In genomic region chr10:61860964-61861758, GRCh38 we compare ENCODE assay signal across 17 cellular contexts. TPM values are rescaled to one million over a fixed set of nuclear protein-coding genes. Genes with fewer than 3 reads are reported as not detected.
DNase-seq lines count a peak whose midpoint lies in the region; ATAC-seq lines count a peak whose summit lies in the region.
"Had no signal": no experiment of that assay in that cellular context is flagged by ENCODE, and none has a peak within 500 bp of the region (broad histone marks: within the 10 kb centered on the region; RNA-seq: fewer than 3 reads in every experiment).

No MANE protein-coding gene starts in this region.

- no peaks in the 10 kb centered on the region for H3K9me2 ChIP-seq in Karpas-422 (replicated peaks; ENCODE audit: insufficient read depth, low read length)

- no peaks in the 10 kb centered on the region for H3K36me3 ChIP-seq in Karpas-422 (ENCODE audit: insufficient read depth, low read length)
- H3K36me3 ChIP-seq: BLaER1 treated with 17β-estradiol and CSF1 and Interleukin-3, amounts not matched to agents 10 nM and 100 nM had no signal

- no peaks in the 10 kb centered on the region for H3K9me3 ChIP-seq in Karpas-422 (ENCODE audit: low read length)

- H3K9ac ChIP-seq in Karpas-422 (ENCODE audit: low read length), result no peak overlapping the region
- H3K9ac ChIP-seq: BLaER1 treated with 17β-estradiol and CSF1 and Interleukin-3, amounts not matched to agents 10 nM and 100 nM had no signal

- ATAC-seq in left colon, result peak; percentile 85
- no peak for ATAC-seq in HG03097 (IDR thresholded peaks at IDR 0.05; ENCODE audit: low FRiP score, unreplicated experiment)
- ATAC-seq: SK-N-SH treated with all-trans-retinoic acid at 6 μM for 48 hours had no signal

- H3K4me3 ChIP-seq in Karpas-422 (ENCODE audit: low read length), result no peak overlapping the region
- H3K4me3 ChIP-seq: BLaER1 treated with 17β-estradiol and CSF1 and Interleukin-3, amounts not matched to agents 10 nM and 100 nM had no signal

- intact Hi-C loops in left colon (cut with DNase I, micrococcal nuclease), result no loop called here

- H3K27me3 ChIP-seq in Karpas-422 (ENCODE audit: low read length), result no peaks in the 10 kb centered on the region
- H3K27me3 ChIP-seq: BLaER1 treated with 17β-estradiol and CSF1 and Interleukin-3, amounts not matched to agents 10 nM and 100 nM had no signal

- no peak overlapping the region for H3K4me2 ChIP-seq in Karpas-422 (ENCODE audit: low read depth, low read length, poor library complexity, severe bottlenecking)
- H3K4me2 ChIP-seq: BLaER1 treated with 17β-estradiol and CSF1 and Interleukin-3, amounts not matched to agents 10 nM and 100 nM had no signal

- in situ Hi-C loops in SK-MEL-5 (cut with HindIII; ENCODE audit: low pct_unique_long_range_greater_than_20kb, low sequenced_read_pairs), result no loop called here

- H3K27ac ChIP-seq in Karpas-422 (ENCODE audit: low read length), result no peak overlapping the region
- H3K27ac ChIP-seq: BLaER1 treated with 17β-estradiol and CSF1 and Interleukin-3, amounts not matched to agents 10 nM and 100 nM had no signal

- no peaks in the 10 kb centered on the region for H3K79me2 ChIP-seq in Karpas-422 (ENCODE audit: low read length)

- no peaks in the 10 kb centered on the region for H4K20me1 ChIP-seq in Karpas-422 (ENCODE audit: insufficient read depth, low read depth, low read length)
- H4K20me1 ChIP-seq: BLaER1 treated with 17β-estradiol and CSF1 and Interleukin-3, amounts not matched to agents 10 nM and 100 nM had no signal

- H2AFZ ChIP-seq in Karpas-422 (ENCODE audit: low read length), result peak overlapping the region; percentile 30; the same call in 1 of the 2 replicates

- H3K4me1 ChIP-seq in Karpas-422 (ENCODE audit: low read length), result no peaks in the 10 kb centered on the region

- peak; percentile 33 for DNase-seq in AG20443 (ENCODE audit: low spot score)
- no peak for DNase-seq in Karpas-422
- DNase-seq in SK-MEL-5 (ENCODE audit: low read depth, low spot score), result peak; percentile 2
- no peak for DNase-seq in left colon
- no peak for DNase-seq in stimulated activated CD4-positive, alpha-beta T cell treated with anti-CD3 and anti-CD28 coated beads, Interleukin-1b, Interleukin-23, amount 100 ng/mL, for 48 hours
- no peak for DNase-seq in activated CD4-positive, alpha-beta T cell treated with anti-CD3 and anti-CD28 coated beads, Interleukin-2, amount 50 U/mL, for 4 hours
- DNase-seq: AML-193; CD4-positive, alpha-beta T cell; H7; NCI-H1105 treated with DMSO at 0.1 percent for 48 hours; NCI-H146; NCI-H1930; NCI-H446 treated with DMSO at 0.1 percent for 48 hours; NCI-H526 treated with DMSO at 0.1 percent for 48 hours had no signal

RNA-seq across cellular contexts. Expression of gene ARID5B, which starts 40.3 kb away (rescaled TPM):
- 1.3 and 5.9 TPM in 2 replicates for total RNA-seq in Karpas-422 (2014; rRNA removed; shearing (Covaris generic); ENCODE audit: low replicate concordance)
- 17.1 and 17.5 TPM in 2 replicates for total RNA-seq in SK-MEL-5 (2014; rRNA removed; shearing (Covaris generic))
- polyA plus RNA-seq in SK-MEL-5 (2015; cell fraction: cytosol; rRNA removed), result 5.1 and 7.4 TPM in 2 replicates
- polyA plus RNA-seq in SK-MEL-5 (2015; cell fraction: nucleus; rRNA removed), result 6.0 and 7.0 TPM in 2 replicates
- total RNA-seq in left colon, result 10 to 100 TPM; 20.0 to 20.5 TPM

Comparison
In these comparisons a context has a peak if more than half of its experiments do, and no peak if none do; other contexts are left out.
1. DNase-seq: peak in AG20443 (single experiment) and SK-MEL-5 (single experiment); none in Karpas-422 (single experiment), left colon (0 of 2), stimulated activated CD4-positive, alpha-beta T cell treated with anti-CD3 and anti-CD28 coated beads, Interleukin-1b, Interleukin-23, amount 100 ng/mL, for 48 hours (single experiment) and activated CD4-positive, alpha-beta T cell treated with anti-CD3 and anti-CD28 coated beads, Interleukin-2, amount 50 U/mL, for 4 hours (0 of 2).